ENCODE assay signal across 10 cellular contexts in the genomic region with DNA sequence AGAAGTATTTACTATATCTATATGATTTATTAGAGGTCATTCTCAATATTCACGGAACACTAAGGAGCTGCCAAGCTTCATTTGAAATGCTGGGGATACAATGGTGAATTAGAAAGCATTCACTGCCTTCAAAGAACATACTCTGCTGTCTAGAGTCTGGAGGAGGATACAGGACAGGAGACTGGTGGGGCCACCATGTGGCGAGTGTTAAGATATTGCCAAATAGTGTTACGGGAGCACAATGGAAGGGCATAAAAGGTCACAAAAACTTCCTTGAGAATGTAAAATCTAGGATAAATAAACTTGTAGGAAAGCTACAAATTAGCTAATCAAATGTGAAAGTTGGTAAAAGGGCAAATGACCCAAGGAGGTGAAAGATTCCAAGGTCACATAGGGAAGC.
DNase-seq lines count a peak whose midpoint lies in the region; ATAC-seq and TF ChIP-seq lines count a peak whose summit lies in the region.
"Had no signal": no experiment of that assay in that cellular context is flagged by ENCODE, and none has a peak within 500 bp of the region (broad histone marks: within the 10 kb centered on the region; RNA-seq: fewer than 3 reads in every experiment).

No MANE protein-coding gene starts in this region.

- TF ChIP-seq POLR2A in breast epithelium (IDR thresholded peaks at IDR 0.05) (no peak), thyroid gland (IDR thresholded peaks at IDR 0.05) (no peak)

- ATAC-seq in HG03039 (IDR thresholded peaks at IDR 0.05; ENCODE audit: unreplicated experiment), result no peak

- no peak overlapping the region for H2AFZ ChIP-seq in OCI-LY7 (ENCODE audit: low read length)

- H4K20me1 ChIP-seq in OCI-LY7 (ENCODE audit: insufficient read depth, low read length), result no peaks in the 10 kb centered on the region
- H4K20me1 ChIP-seq: BLaER1 had no signal

- H3K4me1 ChIP-seq in breast epithelium (no peaks in the 10 kb centered on the region), OCI-LY7 (ENCODE audit: insufficient read depth, low read length, poor library complexity, severe bottlenecking) (no peaks in the 10 kb centered on the region), thyroid gland (peaks cover 0 to 3% of the 10 kb centered on the region in 2 donors)
- H3K4me1 ChIP-seq: BLaER1 had no signal

- CTCF ChIA-PET in OCI-LY7 (lab: Charles Lee; ENCODE audit: unreplicated experiment), result no interaction called here

- no peaks in the 10 kb centered on the region for H3K27me3 ChIP-seq in breast epithelium
- H3K27me3 ChIP-seq in thyroid gland, result no peaks in the 10 kb centered on the region
- H3K27me3 ChIP-seq: BLaER1, stomach had no signal

- BruUV-seq in OCI-LY7 (replicated peaks; lab: Mats Ljungman, UMichigan), result no TSS peak

- no peaks in the 10 kb centered on the region for H3K9me3 ChIP-seq in breast epithelium
- H3K9me3 ChIP-seq in OCI-LY7 (ENCODE audit: low read length), result no peaks in the 10 kb centered on the region
- H3K9me3 ChIP-seq in thyroid gland, result no peaks in the 10 kb centered on the region
- H3K9me3 ChIP-seq: BLaER1, stomach had no signal

- in situ Hi-C loops in T47D (cut with HindIII; ENCODE audit: low pct_unique_long_range_greater_than_20kb, low sequenced_read_pairs), result no loop called here

- H3K9me2 ChIP-seq in OCI-LY7 (ENCODE audit: insufficient read depth, low read length), result no peaks in the 10 kb centered on the region

- H3K27ac ChIP-seq in breast epithelium (no peak overlapping the region), OCI-LY7 (ENCODE audit: low read depth, low read length, poor library complexity, severe bottlenecking) (no peak overlapping the region), thyroid gland (no peak overlapping the region)
- H3K27ac ChIP-seq: BLaER1, stomach had no signal

- intact Hi-C loops in breast epithelium (cut with DNase I; ENCODE audit: low total_unique reads) (no loop called here), OCI-LY7 (cut with micrococcal nuclease; ENCODE audit: unreplicated experiment) (no loop called here), thyroid gland (cut with DNase I) (no loop called here)

- no peak overlapping the region for H3K4me2 ChIP-seq in OCI-LY7 (ENCODE audit: low read length)
- H3K4me2 ChIP-seq: BLaER1 had no signal

- no peaks in the 10 kb centered on the region for H3K79me2 ChIP-seq in OCI-LY7 (ENCODE audit: insufficient read depth, low read depth, low read length)

- whole genome bisulfite sequencing in thyroid gland, 2 donors, result 73 to 78% methylated on average over 3 of the region's 3 CpGs

- DNase-seq in T47D (ENCODE audit: low read depth in 1 of 2, low spot score in 1 of 2) (peak; percentile 1 to 32), breast epithelium (ENCODE audit: low spot score in 2 of 2) (no peak), OCI-LY7 (ENCODE audit: low spot score) (no peak), fibroblast of pulmonary artery (ENCODE audit: low read depth) (peak; percentile 50), thyroid gland (peak; percentile 35 to 46), superior temporal gyrus (ENCODE audit: extremely low spot score) (no peak), cerebellar nuclear complex (lab: John Stamatoyannopoulos, UW) (no peak)
- DNase-seq: stomach had no signal

- no peaks in the 10 kb centered on the region for H3K36me3 ChIP-seq in breast epithelium
- no peaks in the 10 kb centered on the region for H3K36me3 ChIP-seq in OCI-LY7 (ENCODE audit: insufficient read depth, low read length)
- H3K36me3 ChIP-seq in thyroid gland, result no peaks in the 10 kb centered on the region
- H3K36me3 ChIP-seq: BLaER1, stomach had no signal

- POLR2A ChIA-PET in OCI-LY7 (lab: Charles Lee), result interaction anchor here (0.6 kb wide), 1 partner anchor 1578 kb away, joined by 3 read pairs; no protein-coding TSS in a partner anchor

- TF ChIP-seq CTCF in breast epithelium (IDR thresholded peaks at IDR 0.05), result no peak
- TF ChIP-seq CTCF in OCI-LY7 (conservative IDR thresholded peaks at IDR 0.05; ENCODE audit: low read length), result peak; percentile 41; the same call in 1 of the 2 replicates
- peak; percentile 17 for TF ChIP-seq CTCF in fibroblast of pulmonary artery (IDR thresholded peaks at IDR 0.05; ENCODE audit: low read length, missing control alignments)
- peak in 4 of 6 experiments; percentile 17 to 57 (median 40) for TF ChIP-seq CTCF in thyroid gland (IDR thresholded peaks at IDR 0.05)

- H3K4me3 ChIP-seq in breast epithelium (no peak overlapping the region), OCI-LY7 (ENCODE audit: low read depth, low read length, poor library complexity, severe bottlenecking) (no peak overlapping the region), fibroblast of pulmonary artery (replicated peaks; ENCODE audit: low read depth, low read length) (no peak overlapping the region), thyroid gland (replicated peaks in 1 of 3) (no peak overlapping the region)
- H3K4me3 ChIP-seq: BLaER1, stomach had no signal

Comparison
In these comparisons a context has a peak if more than half of its experiments do, and no peak if none do; other contexts are left out.
1. DNase-seq: peak in T47D (2 of 2), fibroblast of pulmonary artery (single experiment) and thyroid gland (2 of 2); none in breast epithelium (0 of 2), OCI-LY7 (single experiment), superior temporal gyrus (single experiment) and cerebellar nuclear complex (0 of 2).
2. CTCF ChIP-seq: peak in OCI-LY7 (single experiment), fibroblast of pulmonary artery (single experiment) and thyroid gland (4 of 6); none in breast epithelium (0 of 3).